Comparison of ENCODE assay signal across 8 cellular contexts in the genomic region with DNA sequence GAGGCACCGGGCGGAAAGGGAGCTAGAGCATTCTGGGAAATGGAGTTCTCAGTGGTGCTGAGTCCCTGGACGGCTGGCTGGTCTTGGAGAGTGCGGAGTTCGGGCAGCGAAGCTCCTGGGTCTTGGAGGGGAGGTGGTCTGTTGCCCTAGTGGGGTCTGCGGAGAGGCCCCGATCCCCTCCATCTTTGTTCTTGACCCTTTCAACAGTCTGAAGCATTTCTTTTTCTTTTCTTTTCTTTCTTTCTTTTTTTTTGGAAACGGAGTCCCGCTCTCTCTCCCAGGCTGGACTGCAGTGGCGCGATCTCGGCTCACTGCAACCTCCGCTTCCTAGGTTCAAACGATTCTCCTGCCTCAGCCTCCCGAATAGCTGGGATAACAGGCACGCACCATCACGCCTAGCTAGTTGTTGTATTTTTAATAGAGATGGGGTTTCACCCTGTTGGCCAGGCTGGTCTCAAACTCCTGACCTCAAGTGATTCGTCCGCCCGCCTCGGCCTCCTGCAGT. TPM values are rescaled to one million over a fixed set of nuclear protein-coding genes. Genes with fewer than 3 reads are reported as not detected.
DNase-seq lines count a peak whose midpoint lies in the region; ATAC-seq, FAIRE-seq and TF ChIP-seq lines count a peak whose summit lies in the region.

No MANE protein-coding gene starts in this region.

- TF ChIP-seq CTCF in cardiac muscle cell (IDR thresholded peaks at IDR 0.05; ENCODE audit: low read depth, low read length): no peak
- no peak for TF ChIP-seq CTCF in brain (conservative IDR thresholded peaks at IDR 0.05)

- H2AK5ac ChIP-seq in mesendoderm (ENCODE audit: low read length): no peak overlapping the region

- no peak overlapping the region for H2BK5ac ChIP-seq in mesendoderm (ENCODE audit: low read length)

- peak overlapping the region; percentile 93 to 96 (median 95) for H3K4me3 Mint-ChIP-seq in brain

- H2BK120ac ChIP-seq in mesendoderm (ENCODE audit: low read depth, low read length): no peak overlapping the region

- no peaks in the 10 kb centered on the region for H3K27me3 ChIP-seq in cardiac muscle cell
- no peaks in the 10 kb centered on the region for H3K27me3 ChIP-seq in mesendoderm (ENCODE audit: insufficient read depth, low read length, poor library complexity)

- H3K79me1 ChIP-seq in mesendoderm (ENCODE audit: low read length): peaks cover 14% of the 10 kb centered on the region

- no peak overlapping the region for H3K23ac ChIP-seq in mesendoderm (ENCODE audit: low read length)

- FAIRE-seq in urothelium cell line (lab: Jason Lieb, UNC): no peak

- H3K4me1 ChIP-seq in cardiac muscle cell (ENCODE audit: low read depth) (no peaks in the 10 kb centered on the region), mesendoderm (ENCODE audit: control insufficient read depth, low read depth, low read length) (peaks cover 9% of the 10 kb centered on the region), urinary bladder (ENCODE audit: insufficient read depth) (no peaks in the 10 kb centered on the region)

- peak overlapping the region; percentile 97 for H3K18ac ChIP-seq in mesendoderm (ENCODE audit: low read length)

- peak overlapping the region; percentile 73 for H3K56ac ChIP-seq in mesendoderm (ENCODE audit: low read length)

- ATAC-seq in Right ventricle myocardium superior (ENCODE audit: poor library complexity) (no peak), GM19351 (IDR thresholded peaks at IDR 0.05; ENCODE audit: unreplicated experiment) (no peak), GM18909 (IDR thresholded peaks at IDR 0.05; ENCODE audit: poor library complexity, unreplicated experiment) (no peak)

- H3K79me2 ChIP-seq in mesendoderm (ENCODE audit: control insufficient read depth, insufficient read depth, low read length): peaks cover 46% of the 10 kb centered on the region

- peak overlapping the region; percentile 60 for H3K9ac ChIP-seq in mesendoderm (ENCODE audit: low read length)

- H3K4me1 Mint-ChIP-seq in brain: peaks cover 19% of the 10 kb centered on the region

- H3K4me2 ChIP-seq in mesendoderm (ENCODE audit: low read length): peak overlapping the region; percentile 70

- no peak overlapping the region for H2BK15ac ChIP-seq in mesendoderm (replicated peaks; ENCODE audit: low read depth)

- H3K27ac ChIP-seq in cardiac muscle cell (no peak overlapping the region), mesendoderm (ENCODE audit: low read depth, low read length) (peak overlapping the region; percentile 23), urinary bladder (ENCODE audit: low read depth) (no peak overlapping the region)

- no peaks in the 10 kb centered on the region for H3K9me3 ChIP-seq in cardiac muscle cell (ENCODE audit: low read depth)

- WGBS in mesendoderm (ENCODE audit: extremely low coverage, insufficient coverage, low lambda C conversion rate): no CpG with 5 or more reads among the region's 22 CpGs
- 2% methylated on average over 22 of the region's 22 CpGs for WGBS in urinary bladder

- DNase-seq in cardiac muscle cell (ENCODE audit: low read depth in 1 of 2, low spot score in 1 of 2) (no peak), Right ventricle myocardium superior (no peak), mesendoderm (no peak), urothelium cell line (ENCODE audit: low spot score) (no peak)

- peaks cover 0 to 13% (median 0%) of the 10 kb centered on the region in 5 experiments for H3K9me3 Mint-ChIP-seq in brain

- H3K36me3 Mint-ChIP-seq in brain: peaks cover 17% of the 10 kb centered on the region

- no peak overlapping the region for H3K4ac ChIP-seq in mesendoderm (ENCODE audit: low read depth, low read length)

- H3K27ac Mint-ChIP-seq in brain: peak overlapping the region; percentile 90 to 99 (median 98)

- H3K4me3 ChIP-seq in cardiac muscle cell (peak overlapping the region; percentile 31), mesendoderm (ENCODE audit: low read length) (peak overlapping the region; percentile 27), urinary bladder (ENCODE audit: low read depth, low read length) (peak overlapping the region; percentile 29)

- H4K5ac ChIP-seq in mesendoderm (ENCODE audit: low read length): no peak overlapping the region

- intact Hi-C loops in Right ventricle myocardium superior (cut with DNase I): no loop called here

- peaks cover 59% of the 10 kb centered on the region for H3K27me3 Mint-ChIP-seq in brain

- H3K36me3 ChIP-seq in cardiac muscle cell (no peaks in the 10 kb centered on the region), mesendoderm (ENCODE audit: control insufficient read depth, insufficient read depth, low read length) (no peaks in the 10 kb centered on the region), urinary bladder (ENCODE audit: insufficient read depth) (peaks cover 2% of the 10 kb centered on the region)

- H4K8ac ChIP-seq in mesendoderm (ENCODE audit: low read depth, low read length): no peak overlapping the region

RNA-seq across cellular contexts. Expression of gene SYMPK, which starts 0.4 kb away (rescaled TPM):
- 43.2 and 78.7 TPM in 2 replicates for total RNA-seq in cardiac muscle cell
- polyA plus RNA-seq in cardiac muscle cell: 66.6 and 76.4 TPM in 2 replicates
- 29.6 TPM for total RNA-seq in Right ventricle myocardium superior
- polyA plus RNA-seq in brain (ENCODE audit: insufficient read depth, low read depth, low replicate concordance): 71.2 TPM
- 45.8 TPM for polyA plus RNA-seq in mesendoderm (2013, experiment 1 of 2)
- polyA plus RNA-seq in mesendoderm (2013, experiment 2 of 2): 43.7 TPM
- total RNA-seq in urinary bladder: 22.5 TPM
- 38.9 TPM for polyA plus RNA-seq in urinary bladder

RNA-seq across cellular contexts. Expression of gene FOXA3, which starts 0.7 kb away (rescaled TPM):
- total RNA-seq in cardiac muscle cell: 0.49 and 1.6 TPM in 2 replicates
- 1.3 and 1.9 TPM in 2 replicates for polyA plus RNA-seq in cardiac muscle cell
- total RNA-seq in Right ventricle myocardium superior: not detected
- polyA plus RNA-seq in brain (ENCODE audit: insufficient read depth, low read depth, low replicate concordance): not detected
- 12.9 TPM for polyA plus RNA-seq in mesendoderm (2013, experiment 1 of 2)
- polyA plus RNA-seq in mesendoderm (2013, experiment 2 of 2): 13.3 TPM
- not detected for total RNA-seq in urinary bladder
- 0.11 TPM for polyA plus RNA-seq in urinary bladder

RNA-seq across cellular contexts. Expression of gene IRF2BP1, which starts 22.6 kb away (rescaled TPM):
- total RNA-seq in cardiac muscle cell (59.6 and 71.8 TPM in 2 replicates), Right ventricle myocardium superior (20.0 TPM), urinary bladder (18.2 TPM)
- polyA plus RNA-seq in cardiac muscle cell (14.5 and 21.7 TPM in 2 replicates), brain (ENCODE audit: insufficient read depth, low read depth, low replicate concordance) (33.3 TPM), urinary bladder (30.2 TPM)
- polyA plus RNA-seq in mesendoderm (2013, experiment 1 of 2): 9.0 TPM
- polyA plus RNA-seq in mesendoderm (2013, experiment 2 of 2): 8.9 TPM

RNA-seq across cellular contexts. Expression of gene MYPOP, which starts 39.0 kb away (rescaled TPM):
- total RNA-seq in cardiac muscle cell (6.8 and 7.3 TPM in 2 replicates), Right ventricle myocardium superior (15.2 TPM), urinary bladder (1.3 TPM)
- polyA plus RNA-seq in cardiac muscle cell (2.0 and 2.3 TPM in 2 replicates), brain (ENCODE audit: insufficient read depth, low read depth, low replicate concordance) (14.1 TPM), urinary bladder (8.2 TPM)
- 8.9 TPM for polyA plus RNA-seq in mesendoderm (2013, experiment 1 of 2)
- 8.8 TPM for polyA plus RNA-seq in mesendoderm (2013, experiment 2 of 2)

RNA-seq across cellular contexts. Expression of gene RSPH6A, which starts 48.3 kb away (rescaled TPM):
- total RNA-seq in cardiac muscle cell (0.07 and 0.27 TPM in 2 replicates), Right ventricle myocardium superior (0.08 TPM), urinary bladder (not detected)
- polyA plus RNA-seq in cardiac muscle cell (0.45 TPM in 1 of 2 replicates, not detected in the other), brain (ENCODE audit: insufficient read depth, low read depth, low replicate concordance) (not detected), urinary bladder (not detected)
- polyA plus RNA-seq in mesendoderm (2013, experiment 1 of 2): not detected
- not detected for polyA plus RNA-seq in mesendoderm (2013, experiment 2 of 2)
